Comparison of ENCODE assay signal across 19 cellular contexts in the genomic region with DNA sequence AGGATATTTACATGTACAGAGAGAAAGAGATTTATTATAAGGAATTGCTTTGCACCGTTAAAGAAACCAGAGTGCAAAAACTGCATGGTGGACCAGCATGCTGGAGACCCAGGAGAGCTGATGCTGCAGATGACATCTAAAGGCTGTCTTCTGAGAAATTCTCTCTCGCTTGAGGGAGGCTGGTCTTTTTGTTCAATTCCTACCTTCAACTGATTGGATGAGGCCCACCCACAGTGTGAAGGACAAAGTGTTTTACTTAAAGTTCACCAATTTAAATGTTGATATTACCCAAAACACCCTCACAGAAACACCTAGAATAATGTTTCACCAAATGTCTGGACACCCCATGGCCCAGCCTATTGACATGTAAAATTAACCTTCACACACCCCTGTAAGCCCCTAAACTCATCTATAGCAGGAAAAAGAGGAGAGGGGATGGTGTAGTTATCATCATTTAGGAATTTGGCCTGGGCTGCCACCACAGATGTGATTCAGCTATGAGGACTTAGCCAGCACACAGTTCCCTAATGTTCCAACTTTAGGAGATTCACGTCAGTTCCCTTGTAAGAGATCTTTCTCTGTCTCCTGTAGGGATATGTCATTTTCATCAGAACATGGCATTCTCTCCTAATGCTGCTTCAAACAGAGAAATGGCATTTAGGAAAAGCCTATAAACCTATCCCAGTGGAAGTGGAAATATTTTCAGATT.
DNase-seq lines count a peak whose midpoint lies in the region; TF ChIP-seq lines count a peak whose summit lies in the region.
"Had no signal": no experiment of that assay in that cellular context is flagged by ENCODE, and none has a peak within 500 bp of the region (broad histone marks: within the 10 kb centered on the region; RNA-seq: fewer than 3 reads in every experiment).

No MANE protein-coding gene starts in this region.

- H2AFZ ChIP-seq in GM23248, result 0 out of 2 replicates have a peak overlapping the region, but pooled peaks have one; percentile 9

- H3K9me2 ChIP-seq in GM23248 (ENCODE audit: insufficient read depth), result no peaks in the 10 kb centered on the region

- H3K4me1 ChIP-seq in GM23248 (ENCODE audit: insufficient read depth) (peaks cover 10% of the 10 kb centered on the region), breast epithelium (no peaks in the 10 kb centered on the region)

- H3K9ac ChIP-seq in GM23248, result no peak overlapping the region

- peaks cover 14% of the 10 kb centered on the region for H3F3A ChIP-seq in GM23248 (ENCODE audit: insufficient read depth)

- H4K20me1 ChIP-seq in GM23248 (ENCODE audit: insufficient read depth), result no peaks in the 10 kb centered on the region

- in situ Hi-C loops in GM23248 (cut with MboI), result no loop called here

- H3K9me3 ChIP-seq in GM23248 (ENCODE audit: low read depth) (no peaks in the 10 kb centered on the region), MG63 (no peaks in the 10 kb centered on the region), breast epithelium (no peaks in the 10 kb centered on the region)
- H3K9me3 ChIP-seq: BE2C had no signal

- H3K27me3 ChIP-seq in GM23248 (replicated peaks; ENCODE audit: insufficient read depth) (no peaks in the 10 kb centered on the region), MG63 (no peaks in the 10 kb centered on the region), breast epithelium (no peaks in the 10 kb centered on the region)
- H3K27me3 ChIP-seq: BE2C had no signal

- TF ChIP-seq CTCF in coronary artery (IDR thresholded peaks at IDR 0.05) (no peak), breast epithelium (IDR thresholded peaks at IDR 0.05) (no peak)

- peak overlapping the region; percentile 49 for H3K27ac ChIP-seq in GM23248
- no peak overlapping the region for H3K27ac ChIP-seq in coronary artery
- no peak overlapping the region for H3K27ac ChIP-seq in breast epithelium

- intact Hi-C loops in breast epithelium (cut with DNase I; ENCODE audit: low total_unique reads), result loop anchor here (5.0 kb wide), 1 partner anchor 706 kb away; no protein-coding TSS in a partner anchor

- H3K4me3 ChIP-seq in GM23248 (no peak overlapping the region), MG63 (no peak overlapping the region), coronary artery (no peak overlapping the region), breast epithelium (no peak overlapping the region)
- H3K4me3 ChIP-seq: GM12878 had no signal

- 68 to 74% methylated on average over 3 of the region's 3 CpGs for WGBS in GM23248 (ENCODE audit: low coverage in 1 of 2, low lambda C conversion rate in 2 of 2, missing lambda C conversion rate in 2 of 2), 2 experiments

- no peak for TF ChIP-seq POLR2A in breast epithelium (IDR thresholded peaks at IDR 0.05)

- H3K36me3 ChIP-seq in GM23248 (ENCODE audit: low read depth), result no peaks in the 10 kb centered on the region
- no peaks in the 10 kb centered on the region for H3K36me3 ChIP-seq in MG63
- no peaks in the 10 kb centered on the region for H3K36me3 ChIP-seq in breast epithelium
- H3K36me3 ChIP-seq: BE2C had no signal

- DNase-seq in GM23248 (peak; percentile 76), MG63 (peak; percentile 22), fibroblast of peridontal ligament (ENCODE audit: extremely low read depth) (peak; percentile 54), NCI-H1694 (lab: John Stamatoyannopoulos, UW) (no peak), coronary artery (ENCODE audit: low spot score) (no peak), breast epithelium (ENCODE audit: low spot score in 2 of 2) (no peak), iPS-NIHi7 (ENCODE audit: extremely low spot score) (no peak)
- DNase-seq: ACHN; BE2C; Calu3; CD4-positive, alpha-beta memory T cell; DMS53; GOT3; MV-4-11; NCI-H1417; NCI-H2029 treated with DMSO at 0.1 percent for 48 hours; NCI-H510A treated with DMSO at 0.1 percent for 48 hours; SW 1271 had no signal

- H3K79me2 ChIP-seq in GM23248 (ENCODE audit: insufficient read depth), result no peaks in the 10 kb centered on the region

- no peak overlapping the region for H3K4me2 ChIP-seq in GM23248 (ENCODE audit: unreplicated experiment)

Comparison
In these comparisons a context has a peak if more than half of its experiments do, and no peak if none do; other contexts are left out.
1. DNase-seq: peak in GM23248 (single experiment), MG63 (single experiment) and fibroblast of peridontal ligament (single experiment); none in NCI-H1694 (single experiment), coronary artery (single experiment), breast epithelium (0 of 2) and iPS-NIHi7 (single experiment).